ENCODE assay signal across 8 cellular contexts in genomic region chr10:91632671-91633550, GRCh38. TPM values are rescaled to one million over a fixed set of nuclear protein-coding genes. Genes with fewer than 3 reads are reported as not detected.
A peak's percentile ranks its signal among the peaks of the same experiment; 100 is the strongest.
DNase-seq lines count a peak whose midpoint lies in the region; FAIRE-seq and TF ChIP-seq lines count a peak whose summit lies in the region.

Gene PPP1R3C, minus strand, starts transcription at chr10:91633071. Its CDS starts 102 bp downstream, at chr10:91632969.

- BruUV-seq in OCI-LY7 (replicated peaks; lab: Mats Ljungman, UMichigan) = no TSS peak

- H3K36me3 ChIP-seq in H7 (replicated peaks; ENCODE audit: control insufficient read depth, insufficient read depth, low read length) (no peaks in the 10 kb centered on the region), colonic mucosa (no peaks in the 10 kb centered on the region), keratinocyte (ENCODE audit: control insufficient read depth in 2 of 2, extremely low read depth in 1 of 2, insufficient read depth in 2 of 2, low read length in 2 of 2) (peaks cover 4 to 16% of the 10 kb centered on the region in 2 experiments), smooth muscle cell (ENCODE audit: low read depth) (no peaks in the 10 kb centered on the region), OCI-LY7 (ENCODE audit: insufficient read depth, low read length) (no peaks in the 10 kb centered on the region)

- no peaks in the 10 kb centered on the region for H3K4me1 ChIP-seq in colonic mucosa
- peaks cover 28% of the 10 kb centered on the region for H3K4me1 ChIP-seq in keratinocyte (ENCODE audit: control insufficient read depth, extremely low read depth, insufficient read depth, low read length)
- H3K4me1 ChIP-seq in smooth muscle cell (ENCODE audit: low read depth) = peaks cover 10% of the 10 kb centered on the region
- no peaks in the 10 kb centered on the region for H3K4me1 ChIP-seq in OCI-LY7 (ENCODE audit: insufficient read depth, low read length, poor library complexity, severe bottlenecking)

- dilution Hi-C loops in keratinocyte (cut with MboI; ENCODE audit: extremely low pct_ligation_motif_present, low sequenced_read_pairs) = no loop called here

- H3K9me1 ChIP-seq in keratinocyte (ENCODE audit: control insufficient read depth, extremely low read depth, insufficient read depth, low read length) = no peaks in the 10 kb centered on the region

- no peak for TF ChIP-seq CTCF in colonic mucosa (IDR thresholded peaks at IDR 0.05)
- peak; percentile 16 to 63 (median 26) for TF ChIP-seq CTCF in keratinocyte (optimal IDR thresholded peaks at IDR 0.05 in 1 of 3, IDR thresholded peaks at IDR 0.05 in 1 of 3, conservative IDR thresholded peaks at IDR 0.05 in 1 of 3; ENCODE audit: extremely low read depth in 1 of 3, insufficient read depth in 2 of 3, low read length in 3 of 3)
- no peak for TF ChIP-seq CTCF in smooth muscle cell (IDR thresholded peaks at IDR 0.05; ENCODE audit: borderline replicate concordance, insufficient read depth, poor library complexity, severe bottlenecking)
- TF ChIP-seq CTCF in OCI-LY7 (conservative IDR thresholded peaks at IDR 0.05; ENCODE audit: low read length) = no peak

- CTCF ChIA-PET in OCI-LY7 (lab: Charles Lee; ENCODE audit: unreplicated experiment) = no interaction called here

- 13% methylated on average over 61 of the region's 61 CpGs for WGBS in smooth muscle cell (ENCODE audit: low lambda C conversion rate)

- H3K79me2 ChIP-seq in keratinocyte (ENCODE audit: control insufficient read depth, insufficient read depth, low read length) (no peaks in the 10 kb centered on the region), smooth muscle cell (ENCODE audit: low read depth) (peaks cover 38% of the 10 kb centered on the region), OCI-LY7 (ENCODE audit: insufficient read depth, low read depth, low read length) (no peaks in the 10 kb centered on the region)

- H3K4me3 ChIP-seq in H7 (ENCODE audit: insufficient read depth, low read depth, low read length) (peak within 1 kb of the TSS; percentile 37), colonic mucosa (peak within 1 kb of the TSS; percentile 41), keratinocyte (ENCODE audit: control insufficient read depth in 2 of 3, extremely low read depth in 1 of 3, insufficient read depth in 2 of 3, low read depth in 1 of 3, low read length in 3 of 3) (peak within 1 kb of the TSS; percentile 55 to 82 (median 75)), smooth muscle cell (peak within 1 kb of the TSS; percentile 55), OCI-LY7 (ENCODE audit: low read depth, low read length, poor library complexity, severe bottlenecking) (no peak within 1 kb of the TSS)

- POLR2A ChIA-PET in OCI-LY7 (lab: Charles Lee) = interaction anchor here (0.7 kb wide), 1 partner anchor 1194 kb away, joined by 3 read pairs; no protein-coding TSS in a partner anchor

- peak; percentile 77 for FAIRE-seq in keratinocyte (lab: Jason Lieb, UNC)

- H3K27me3 ChIP-seq in H7 (ENCODE audit: control insufficient read depth, insufficient read depth, low read length) (peaks cover 19% of the 10 kb centered on the region), colonic mucosa (no peaks in the 10 kb centered on the region), keratinocyte (ENCODE audit: control insufficient read depth, extremely low read depth, insufficient read depth, low read length) (no peaks in the 10 kb centered on the region), smooth muscle cell (ENCODE audit: low read depth) (no peaks in the 10 kb centered on the region)

- peak within 1 kb of the TSS; percentile 81 for H2AFZ ChIP-seq in keratinocyte (ENCODE audit: control insufficient read depth, low read length)
- peak within 1 kb of the TSS; percentile 53 for H2AFZ ChIP-seq in smooth muscle cell (ENCODE audit: low read depth)
- H2AFZ ChIP-seq in OCI-LY7 (ENCODE audit: low read length) = no peak within 1 kb of the TSS

- H3K9me2 ChIP-seq in OCI-LY7 (ENCODE audit: insufficient read depth, low read length) = no peaks in the 10 kb centered on the region

- peaks cover 18% of the 10 kb centered on the region for H3F3A ChIP-seq in smooth muscle cell (ENCODE audit: low read depth)

- DNase-seq in ELF-1 (ENCODE audit: low read depth, low spot score) (peak; percentile 87), H7 (peak; percentile 93), NCI-H1417 (lab: John Stamatoyannopoulos, UW) (peak in 2 of 3 experiments; percentile 97), colonic mucosa (peak; percentile 83), keratinocyte (ENCODE audit: low read depth, low spot score) (peak; percentile 45), smooth muscle cell (lab: John Stamatoyannopoulos, UW; ENCODE audit: unreplicated experiment) (peak; percentile 40), OCI-LY7 (ENCODE audit: low spot score) (no peak)
- DNase-seq in activated CD4-positive, CD25-positive, alpha-beta regulatory T cell treated with anti-CD3 and anti-CD28 coated beads, Interleukin-2, amount 50 U/mL, for 72 hours = peak; percentile 41

- H4K20me1 ChIP-seq in keratinocyte (ENCODE audit: control insufficient read depth, extremely low read depth, insufficient read depth, low read length) = no peaks in the 10 kb centered on the region
- H4K20me1 ChIP-seq in smooth muscle cell (ENCODE audit: low read depth) = peaks cover 36% of the 10 kb centered on the region
- H4K20me1 ChIP-seq in OCI-LY7 (ENCODE audit: insufficient read depth, low read length) = no peaks in the 10 kb centered on the region

- peak within 1 kb of the TSS; percentile 93 for H3K4me2 ChIP-seq in keratinocyte (ENCODE audit: control insufficient read depth, extremely low read depth, insufficient read depth, low read depth, low read length)
- H3K4me2 ChIP-seq in smooth muscle cell = peak within 1 kb of the TSS; percentile 90
- no peak within 1 kb of the TSS for H3K4me2 ChIP-seq in OCI-LY7 (ENCODE audit: low read length)

- intact Hi-C loops in colonic mucosa (cut with DNase I) = loop anchor here (10.0 kb wide), 2 partner anchors 272 to 338 kb away; partner anchors contain the start of gene FGFBP3
- intact Hi-C loops in OCI-LY7 (cut with micrococcal nuclease; ENCODE audit: unreplicated experiment) = no loop called here

- no peaks in the 10 kb centered on the region for H3K9me3 ChIP-seq in colonic mucosa
- H3K9me3 ChIP-seq in keratinocyte (ENCODE audit: control insufficient read depth, low read depth, low read length) = no peaks in the 10 kb centered on the region
- no peaks in the 10 kb centered on the region for H3K9me3 ChIP-seq in smooth muscle cell (replicated peaks; ENCODE audit: low read depth)
- H3K9me3 ChIP-seq in OCI-LY7 (ENCODE audit: low read length) = no peaks in the 10 kb centered on the region

- peak within 1 kb of the TSS; percentile 39 for H3K27ac ChIP-seq in colonic mucosa
- H3K27ac ChIP-seq in keratinocyte (ENCODE audit: control insufficient read depth, insufficient read depth, low read length) = peak within 1 kb of the TSS; percentile 53
- H3K27ac ChIP-seq in smooth muscle cell (ENCODE audit: low read depth) = peak within 1 kb of the TSS; percentile 47
- H3K27ac ChIP-seq in OCI-LY7 (ENCODE audit: low read depth, low read length, poor library complexity, severe bottlenecking) = no peak within 1 kb of the TSS

- H3K9ac ChIP-seq in colonic mucosa (ENCODE audit: low read depth in 2 of 2, low read length in 2 of 2) (peak within 1 kb of the TSS; percentile 58 to 66), keratinocyte (ENCODE audit: control insufficient read depth, extremely low read depth, insufficient read depth, low read length) (peak within 1 kb of the TSS; percentile 72), smooth muscle cell (ENCODE audit: low read depth) (peak within 1 kb of the TSS; percentile 49)

RNA-seq across cellular contexts. Expression of gene PPP1R3C, which starts in this region (rescaled TPM):
- total RNA-seq in H7 (2014; rRNA removed; shearing (Covaris generic)) = 0.31 and 0.63 TPM in 2 replicates
- total RNA-seq in colonic mucosa (1 to 10 TPM; 1.9 to 6.5 TPM), smooth muscle cell (31.6 and 42.1 TPM in 2 replicates), OCI-LY7 (2022) (not detected in 2 replicates)
- polyA plus RNA-seq in keratinocyte (3.2 to 8.9 TPM (median 7.3 TPM) in 3 replicates), smooth muscle cell (14.4 and 18.2 TPM in 2 replicates)
- polyA plus RNA-seq in keratinocyte (2011; ENCODE audit: low read depth) = 2.5 TPM
- 3.6 and 5.0 TPM in 2 replicates for polyA plus RNA-seq in keratinocyte (2011; cell fraction: cytosol; rRNA removed)
- polyA plus RNA-seq in keratinocyte (2011; cell fraction: nucleus; rRNA removed) = 8.2 and 8.5 TPM in 2 replicates
- 3.0 and 9.3 TPM in 2 replicates for polyA plus RNA-seq in keratinocyte (2012; ENCODE audit: low replicate concordance)
- polyA minus RNA-seq in keratinocyte = 1.4 to 15.8 TPM (median 9.8 TPM) in 3 replicates
- 4.6 TPM for polyA minus RNA-seq in keratinocyte (2011; cell fraction: cytosol; rRNA and poly(A)+ RNA removed)
- polyA minus RNA-seq in keratinocyte (2011; cell fraction: nucleus; rRNA and poly(A)+ RNA removed) = 6.4 and 11.6 TPM in 2 replicates
- not detected in 2 replicates for total RNA-seq in OCI-LY7 (2014; rRNA removed; shearing (Covaris generic))

Comparison
In these comparisons a context has a peak if more than half of its experiments do, and no peak if none do; other contexts are left out.
1. Peak in DNase-seq and H3K4me3 ChIP-seq in H7; RNA of the gene not detected or under 1 TPM.
2. CTCF ChIP-seq: peak in keratinocyte (3 of 3); none in colonic mucosa (single experiment), smooth muscle cell (single experiment) and OCI-LY7 (single experiment).
3. Peak in every context shown above with its lines, with median percentiles within 50 percentile points of each other: H3K9ac ChIP-seq.